12 cellular contexts compared by ENCODE assay signal in genomic region chr13:44920013-44920412, GRCh38.
A peak's percentile ranks its signal among the peaks of the same experiment; 100 is the strongest.
DNase-seq lines count a peak whose midpoint lies in the region; ATAC-seq and TF ChIP-seq lines count a peak whose summit lies in the region.
"Had no signal": no experiment of that assay in that cellular context is flagged by ENCODE, and none has a peak within 500 bp of the region (broad histone marks: within the 10 kb centered on the region; RNA-seq: fewer than 3 reads in every experiment).

No MANE protein-coding gene starts in this region.

- no peak for TF ChIP-seq CTCF in right atrium auricular region (IDR thresholded peaks at IDR 0.05)
- TF ChIP-seq CTCF in ascending aorta (IDR thresholded peaks at IDR 0.05): no peak
- TF ChIP-seq CTCF in nephron progenitor cell (IDR thresholded peaks at IDR 0.05): no peak
- TF ChIP-seq CTCF in uterus (IDR thresholded peaks at IDR 0.05): no peak
- no peak for TF ChIP-seq CTCF in Peyer's patch (IDR thresholded peaks at IDR 0.05)

- intact Hi-C loops in Right ventricle myocardium superior (cut with DNase I) (no loop called here), ascending aorta (cut with DNase I) (loop anchor here (5.0 to 10.0 kb wide), 2 partner anchors 407 to 695 kb away; no protein-coding TSS in a partner anchor), uterus (cut with DNase I; ENCODE audit: low total_unique reads) (no loop called here)

- peak overlapping the region; percentile 46 for H3K4me3 Mint-ChIP-seq in nephron progenitor cell
- H3K4me3 Mint-ChIP-seq: activated CD4-positive, alpha-beta memory T cell treated with anti-CD3 and anti-CD28 coated beads for 36 hours; activated naive CD8-positive, alpha-beta T cell treated with anti-CD3 and anti-CD28 coated beads, Interleukin-2, amount 10 ng/mL, durations not matched to agents 7 days and 5 days had no signal

- no peak for ATAC-seq in Right ventricle myocardium superior (ENCODE audit: poor library complexity)

- peaks cover 0 to 33% of the 10 kb centered on the region in 2 donors for H3K4me1 ChIP-seq in right atrium auricular region
- H3K4me1 ChIP-seq in ascending aorta: peaks cover 21 to 45% of the 10 kb centered on the region in 2 donors
- H3K4me1 ChIP-seq in uterus: peaks cover 0 to 4% of the 10 kb centered on the region in 2 donors
- H3K4me1 ChIP-seq in Peyer's patch: peaks cover 0 to 6% (median 3%) of the 10 kb centered on the region in 4 donors

- H3K27me3 Mint-ChIP-seq in nephron progenitor cell (ENCODE audit: low read depth, poor library complexity): peaks cover 5% of the 10 kb centered on the region

- peak overlapping the region; percentile 96 for H3K27ac ChIP-seq in right atrium auricular region
- H3K27ac ChIP-seq in ascending aorta: peak overlapping the region; percentile 98
- peak overlapping the region; percentile 88 to 99 for H3K27ac ChIP-seq in uterus
- peak overlapping the region in 1 of 4 donors; percentile 98 for H3K27ac ChIP-seq in Peyer's patch

- H3K9me3 ChIP-seq in right atrium auricular region: no peaks in the 10 kb centered on the region
- H3K9me3 ChIP-seq in ascending aorta: no peaks in the 10 kb centered on the region
- H3K9me3 ChIP-seq in uterus: no peaks in the 10 kb centered on the region
- no peaks in the 10 kb centered on the region for H3K9me3 ChIP-seq in Peyer's patch

- no peak for DNase-seq in right atrium auricular region (ENCODE audit: low spot score)
- DNase-seq in Right ventricle myocardium superior: no peak
- no peak for DNase-seq in ascending aorta (ENCODE audit: low spot score in 2 of 2)
- no peak for DNase-seq in nephron progenitor cell
- no peak for DNase-seq in uterus
- no peak for DNase-seq in DMS153 treated with DMSO at 0.1 percent for 48 hours (lab: John Stamatoyannopoulos, UW; ENCODE audit: unreplicated experiment)
- DNase-seq in Peyer's patch: no peak
- DNase-seq in NCI-H2107 (lab: John Stamatoyannopoulos, UW): no peak
- DNase-seq: activated CD4-positive, alpha-beta memory T cell treated with anti-CD3 and anti-CD28 coated beads for 36 hours; activated naive CD8-positive, alpha-beta T cell treated with anti-CD3 and anti-CD28 coated beads, Interleukin-2, amount 10 ng/mL, durations not matched to agents 7 days and 5 days; foreskin fibroblast; NCI-H2081 treated with DMSO at 0.1 percent for 48 hours had no signal

- TF ChIP-seq POLR2A in uterus (IDR thresholded peaks at IDR 0.05): no peak
- no peak for TF ChIP-seq POLR2A in Peyer's patch (IDR thresholded peaks at IDR 0.05)

- no peaks in the 10 kb centered on the region for H3K36me3 Mint-ChIP-seq in nephron progenitor cell (ENCODE audit: low read depth)
- H3K36me3 Mint-ChIP-seq: activated CD4-positive, alpha-beta memory T cell treated with anti-CD3 and anti-CD28 coated beads for 36 hours; activated naive CD8-positive, alpha-beta T cell treated with anti-CD3 and anti-CD28 coated beads, Interleukin-2, amount 10 ng/mL, durations not matched to agents 7 days and 5 days had no signal

- H3K9me3 Mint-ChIP-seq in nephron progenitor cell: no peaks in the 10 kb centered on the region
- H3K9me3 Mint-ChIP-seq: activated CD4-positive, alpha-beta memory T cell treated with anti-CD3 and anti-CD28 coated beads for 36 hours; activated naive CD8-positive, alpha-beta T cell treated with anti-CD3 and anti-CD28 coated beads, Interleukin-2, amount 10 ng/mL, durations not matched to agents 7 days and 5 days had no signal

- H3K4me1 Mint-ChIP-seq in nephron progenitor cell: peaks cover 17% of the 10 kb centered on the region
- H3K4me1 Mint-ChIP-seq: activated naive CD8-positive, alpha-beta T cell treated with anti-CD3 and anti-CD28 coated beads, Interleukin-2, amount 10 ng/mL, durations not matched to agents 7 days and 5 days had no signal

- no peak overlapping the region for H3K27ac Mint-ChIP-seq in nephron progenitor cell
- H3K27ac Mint-ChIP-seq: activated CD4-positive, alpha-beta memory T cell treated with anti-CD3 and anti-CD28 coated beads for 36 hours; activated naive CD8-positive, alpha-beta T cell treated with anti-CD3 and anti-CD28 coated beads, Interleukin-2, amount 10 ng/mL, durations not matched to agents 7 days and 5 days had no signal

- H3K4me3 ChIP-seq in right atrium auricular region: no peak overlapping the region
- H3K4me3 ChIP-seq in ascending aorta: no peak overlapping the region
- no peak overlapping the region for H3K4me3 ChIP-seq in uterus
- no peak overlapping the region for H3K4me3 ChIP-seq in Peyer's patch

- H3K27me3 ChIP-seq in right atrium auricular region: no peaks in the 10 kb centered on the region
- H3K27me3 ChIP-seq in ascending aorta: no peaks in the 10 kb centered on the region
- H3K27me3 ChIP-seq in uterus: no peaks in the 10 kb centered on the region
- H3K27me3 ChIP-seq in Peyer's patch: no peaks in the 10 kb centered on the region

- no peaks in the 10 kb centered on the region for H3K36me3 ChIP-seq in right atrium auricular region
- H3K36me3 ChIP-seq in ascending aorta: no peaks in the 10 kb centered on the region
- no peaks in the 10 kb centered on the region for H3K36me3 ChIP-seq in uterus
- H3K36me3 ChIP-seq in Peyer's patch: no peaks in the 10 kb centered on the region
